In the genomic region with DNA sequence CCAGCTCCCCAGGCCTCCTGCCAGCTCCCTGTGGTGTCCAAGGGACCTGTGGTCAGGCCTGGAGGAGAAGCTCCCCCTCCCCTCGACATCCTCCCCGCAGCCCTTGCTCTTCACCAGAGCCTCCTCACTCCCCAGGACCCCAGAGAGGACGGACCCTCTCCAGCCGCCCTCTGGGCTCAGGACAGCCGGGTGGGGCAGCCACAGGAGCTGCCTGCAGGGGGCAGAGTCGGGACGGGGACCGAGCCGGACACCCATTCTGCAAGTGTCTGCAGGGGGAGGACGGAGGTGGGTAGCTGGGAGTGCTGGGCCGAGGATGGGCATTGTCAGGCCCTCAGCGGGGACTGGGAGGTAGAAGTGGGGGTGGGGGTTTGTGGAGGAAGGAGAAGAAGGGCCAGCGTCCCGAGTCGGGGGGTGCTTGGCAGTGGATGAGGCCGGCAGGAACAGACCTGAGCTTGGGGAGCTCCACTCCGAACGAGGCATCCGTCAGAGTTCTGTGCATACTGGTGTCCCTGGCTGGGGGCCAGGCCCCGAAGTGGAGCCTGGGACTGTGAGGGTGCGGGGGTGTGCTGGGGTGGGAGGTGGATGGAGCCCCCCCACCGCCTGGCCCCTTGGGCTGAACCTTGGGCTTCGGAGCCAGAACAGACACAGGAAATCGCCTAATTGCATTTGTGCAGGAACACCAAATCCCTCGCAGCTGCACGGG, we compare ENCODE assay signal across 6 cellular contexts. TPM values are rescaled to one million over a fixed set of nuclear protein-coding genes. Genes with fewer than 3 reads are reported as not detected.
DNase-seq lines count a peak whose midpoint lies in the region; FAIRE-seq and TF ChIP-seq lines count a peak whose summit lies in the region.

No MANE protein-coding gene starts in this region.

- BruUV-seq in endothelial cell of umbilical vein (replicated peaks; lab: Mats Ljungman, UMichigan) = no TSS peak

- intact Hi-C loops in endothelial cell of umbilical vein (cut with micrococcal nuclease) = loop anchor here (1.0 kb wide), 1 partner anchor 276 kb away; no protein-coding TSS in a partner anchor

- peaks cover 40% of the 10 kb centered on the region for H3K4me1 Mint-ChIP-seq in activated T-cell treated with anti-CD3 and anti-CD28 coated beads, Interleukin-2, amount 50 U/mL, for 24 hours (ENCODE audit: low read depth)

- 37 to 45% (median 38%) methylated on average over 19 to 26 of the region's 26 CpGs for WGBS in small intestine, 3 donors

- H3K4me3 Mint-ChIP-seq in activated T-cell treated with anti-CD3 and anti-CD28 coated beads, Interleukin-2, amount 50 U/mL, for 24 hours = no peak overlapping the region

- FAIRE-seq in endothelial cell of umbilical vein (lab: Jason Lieb, UNC) = no peak
- no peak for FAIRE-seq in small intestine (lab: Jason Lieb, UNC)

- H3K27ac ChIP-seq in endothelial cell of umbilical vein (ENCODE audit: insufficient read depth, low read depth, low read length) = no peak overlapping the region
- peak overlapping the region in 1 of 2 donors; percentile 37 for H3K27ac ChIP-seq in small intestine (ENCODE audit: low read depth in 1 of 2, low read length in 1 of 2)

- no peak for TF ChIP-seq POLR2A in endothelial cell of umbilical vein (IDR thresholded peaks at IDR 0.05; ENCODE audit: low read depth, low read length)

- H3K9ac ChIP-seq in endothelial cell of umbilical vein (replicated peaks; ENCODE audit: extremely low read depth, insufficient read depth, low read length) = no peak overlapping the region

- TF ChIP-seq CTCF in endothelial cell of umbilical vein (IDR thresholded peaks at IDR 0.05; ENCODE audit: extremely low read depth in 1 of 2, insufficient read depth in 1 of 2, low read depth in 1 of 2, low read length in 2 of 2) = peak; percentile 61 to 76

- no peaks in the 10 kb centered on the region for H3K9me1 ChIP-seq in endothelial cell of umbilical vein (replicated peaks; ENCODE audit: control insufficient read depth, extremely low read depth, insufficient read depth, low read length)

- dilution Hi-C loops in endothelial cell of umbilical vein (cut with MboI; ENCODE audit: extremely low pct_ligation_motif_present, low sequenced_read_pairs) = no loop called here

- H3K9me3 ChIP-seq in endothelial cell of umbilical vein (replicated peaks; ENCODE audit: control insufficient read depth, insufficient read depth, low read length) (no peaks in the 10 kb centered on the region), small intestine (ENCODE audit: control insufficient read depth, low read depth) (no peaks in the 10 kb centered on the region)

- POLR2A ChIA-PET in endothelial cell of umbilical vein (lab: Charles Lee) = no interaction called here

- no peaks in the 10 kb centered on the region for H3K9me3 Mint-ChIP-seq in activated T-cell treated with anti-CD3 and anti-CD28 coated beads, Interleukin-2, amount 50 U/mL, for 24 hours

- peak; percentile 52 for DNase-seq in activated T-cell treated with anti-CD3 and anti-CD28 coated beads, Interleukin-2, amount 50 U/mL, for 24 hours
- DNase-seq in activated T-cell treated with anti-CD3 and anti-CD28 coated beads for 4 hours (no peak), endothelial cell of umbilical vein (ENCODE audit: low read depth, low spot score) (no peak), small intestine (peak; percentile 20), NCI-H2196 treated with DMSO at 0.1 percent for 48 hours (lab: John Stamatoyannopoulos, UW; ENCODE audit: unreplicated experiment) (no peak), globus pallidus (ENCODE audit: low spot score) (no peak)

- no peaks in the 10 kb centered on the region for H3K27me3 Mint-ChIP-seq in activated T-cell treated with anti-CD3 and anti-CD28 coated beads, Interleukin-2, amount 50 U/mL, for 24 hours

- CTCF ChIA-PET in endothelial cell of umbilical vein (lab: Charles Lee) = interaction anchor here (0.5 to 4.9 kb wide), 20 partner anchors 9 to 280 kb away, joined by 3 to 53 read pairs (median 4); partner anchors contain the start of gene SYT8

- no peak overlapping the region for H3K4me2 ChIP-seq in endothelial cell of umbilical vein (ENCODE audit: insufficient read depth, low read length)

- no peak overlapping the region for H3K27ac Mint-ChIP-seq in activated T-cell treated with anti-CD3 and anti-CD28 coated beads, Interleukin-2, amount 50 U/mL, for 24 hours

- H3K36me3 ChIP-seq in endothelial cell of umbilical vein (ENCODE audit: control insufficient read depth in 2 of 2, extremely low read depth in 1 of 2, insufficient read depth in 2 of 2, low read length in 2 of 2) (no peaks in the 10 kb centered on the region), small intestine (ENCODE audit: control insufficient read depth in 2 of 2, insufficient read depth in 2 of 2, low read length in 2 of 2) (no peaks in the 10 kb centered on the region)

- H3K79me2 ChIP-seq in endothelial cell of umbilical vein (ENCODE audit: control insufficient read depth, insufficient read depth, low read length) = no peaks in the 10 kb centered on the region

- no peak overlapping the region for H2AFZ ChIP-seq in endothelial cell of umbilical vein (ENCODE audit: low read depth, low read length)

- no peak overlapping the region for H3K4me3 ChIP-seq in endothelial cell of umbilical vein (replicated peaks in 1 of 3; ENCODE audit: insufficient read depth in 1 of 3, low read depth in 1 of 3, low read length in 3 of 3)
- no peak overlapping the region for H3K4me3 ChIP-seq in small intestine (ENCODE audit: low read depth in 1 of 2, low read length in 2 of 2)

- H3K4me1 ChIP-seq in endothelial cell of umbilical vein (ENCODE audit: control insufficient read depth, extremely low read depth, insufficient read depth, low read length) (no peaks in the 10 kb centered on the region), small intestine (ENCODE audit: control insufficient read depth in 2 of 2, insufficient read depth in 1 of 2, low read depth in 1 of 2, low read length in 1 of 2) (no peaks in the 10 kb centered on the region)

- no peaks in the 10 kb centered on the region for H3K27me3 ChIP-seq in endothelial cell of umbilical vein (ENCODE audit: control insufficient read depth in 2 of 2, insufficient read depth in 2 of 2, low read length in 2 of 2)
- H3K27me3 ChIP-seq in small intestine (ENCODE audit: control insufficient read depth in 2 of 2, insufficient read depth in 2 of 2, low read length in 2 of 2) = no peaks in the 10 kb centered on the region

- H4K20me1 ChIP-seq in endothelial cell of umbilical vein (replicated peaks; ENCODE audit: control insufficient read depth, extremely low read depth, insufficient read depth, low read length) = no peaks in the 10 kb centered on the region

- H3K36me3 Mint-ChIP-seq in activated T-cell treated with anti-CD3 and anti-CD28 coated beads, Interleukin-2, amount 50 U/mL, for 24 hours (ENCODE audit: low read depth) = peaks cover 5% of the 10 kb centered on the region

RNA-seq across cellular contexts. Expression of gene PRR33, which starts 15.2 kb away (rescaled TPM):
- not detected in 2 replicates for total RNA-seq in endothelial cell of umbilical vein
- polyA plus RNA-seq in endothelial cell of umbilical vein = not detected in 2 replicates
- not detected in 2 replicates for polyA plus RNA-seq in endothelial cell of umbilical vein (2011; cell fraction: cytosol; rRNA removed)
- not detected in 2 replicates for polyA plus RNA-seq in endothelial cell of umbilical vein (2011; cell fraction: nucleus; rRNA removed)
- polyA plus RNA-seq in endothelial cell of umbilical vein (2012) = not detected in 2 replicates
- not detected in 2 replicates for polyA minus RNA-seq in endothelial cell of umbilical vein
- not detected for polyA minus RNA-seq in endothelial cell of umbilical vein (2011; cell fraction: cytosol; rRNA and poly(A)+ RNA removed)
- polyA minus RNA-seq in endothelial cell of umbilical vein (2011; cell fraction: nucleus; rRNA and poly(A)+ RNA removed) = not detected in 2 replicates
- polyA plus RNA-seq in small intestine = under 1 TPM in 1 of 3 donors, not detected in 2; 0.01 TPM

RNA-seq across cellular contexts. Expression of gene LSP1, which starts 23.6 kb away (rescaled TPM):
- not detected in 2 replicates for total RNA-seq in endothelial cell of umbilical vein
- not detected in 2 replicates for polyA plus RNA-seq in endothelial cell of umbilical vein
- polyA plus RNA-seq in endothelial cell of umbilical vein (2011; cell fraction: cytosol; rRNA removed) = 0.05 TPM in 1 of 2 replicates, not detected in the other
- 0.13 TPM in 1 of 2 replicates, not detected in the other for polyA plus RNA-seq in endothelial cell of umbilical vein (2011; cell fraction: nucleus; rRNA removed)
- not detected in 2 replicates for polyA plus RNA-seq in endothelial cell of umbilical vein (2012)
- not detected in 2 replicates for polyA minus RNA-seq in endothelial cell of umbilical vein
- not detected for polyA minus RNA-seq in endothelial cell of umbilical vein (2011; cell fraction: cytosol; rRNA and poly(A)+ RNA removed)
- not detected in 2 replicates for polyA minus RNA-seq in endothelial cell of umbilical vein (2011; cell fraction: nucleus; rRNA and poly(A)+ RNA removed)
- 10 to 100 TPM in 2 of 3 donors, 1 to 10 TPM in 1; 4.5 to 45.1 (median 27.1) TPM for polyA plus RNA-seq in small intestine

RNA-seq across cellular contexts. Expression of gene TNNI2, which starts 37.7 kb away (rescaled TPM):
- total RNA-seq in endothelial cell of umbilical vein = not detected in 2 replicates
- polyA plus RNA-seq in endothelial cell of umbilical vein (not detected in 2 replicates), small intestine (1 to 10 TPM in 2 of 3 donors, under 1 TPM in 1; 0.49 to 8.6 (median 7.8) TPM)
- not detected in 2 replicates for polyA plus RNA-seq in endothelial cell of umbilical vein (2011; cell fraction: cytosol; rRNA removed)
- polyA plus RNA-seq in endothelial cell of umbilical vein (2011; cell fraction: nucleus; rRNA removed) = not detected in 2 replicates
- not detected in 2 replicates for polyA plus RNA-seq in endothelial cell of umbilical vein (2012)
- not detected in 2 replicates for polyA minus RNA-seq in endothelial cell of umbilical vein
- not detected for polyA minus RNA-seq in endothelial cell of umbilical vein (2011; cell fraction: cytosol; rRNA and poly(A)+ RNA removed)
- polyA minus RNA-seq in endothelial cell of umbilical vein (2011; cell fraction: nucleus; rRNA and poly(A)+ RNA removed) = not detected in 2 replicates

RNA-seq across cellular contexts. Expression of gene SYT8, which starts 41.7 kb away (rescaled TPM):
- not detected in 2 replicates for total RNA-seq in endothelial cell of umbilical vein
- not detected in 2 replicates for polyA plus RNA-seq in endothelial cell of umbilical vein
- not detected in 2 replicates for polyA plus RNA-seq in endothelial cell of umbilical vein (2011; cell fraction: cytosol; rRNA removed)
- not detected in 2 replicates for polyA plus RNA-seq in endothelial cell of umbilical vein (2011; cell fraction: nucleus; rRNA removed)
- polyA plus RNA-seq in endothelial cell of umbilical vein (2012) = not detected in 2 replicates
- not detected in 2 replicates for polyA minus RNA-seq in endothelial cell of umbilical vein
- polyA minus RNA-seq in endothelial cell of umbilical vein (2011; cell fraction: cytosol; rRNA and poly(A)+ RNA removed) = not detected
- not detected in 2 replicates for polyA minus RNA-seq in endothelial cell of umbilical vein (2011; cell fraction: nucleus; rRNA and poly(A)+ RNA removed)
- polyA plus RNA-seq in small intestine = 10 to 100 TPM in 2 of 3 donors, 1 to 10 TPM in 1; 3.2 to 46.5 (median 45.1) TPM

RNA-seq across cellular contexts. Expression of gene TNNT3, which starts 43.0 kb away (rescaled TPM):
- not detected in 2 replicates for total RNA-seq in endothelial cell of umbilical vein
- polyA plus RNA-seq in endothelial cell of umbilical vein (not detected in 2 replicates), small intestine (1 to 10 TPM in 2 of 3 donors, under 1 TPM in 1; 0.66 to 7.2 (median 1.6) TPM)
- not detected in 2 replicates for polyA plus RNA-seq in endothelial cell of umbilical vein (2011; cell fraction: cytosol; rRNA removed)
- polyA plus RNA-seq in endothelial cell of umbilical vein (2011; cell fraction: nucleus; rRNA removed) = not detected in 2 replicates
- polyA plus RNA-seq in endothelial cell of umbilical vein (2012) = not detected in 2 replicates
- not detected in 2 replicates for polyA minus RNA-seq in endothelial cell of umbilical vein
- not detected for polyA minus RNA-seq in endothelial cell of umbilical vein (2011; cell fraction: cytosol; rRNA and poly(A)+ RNA removed)
- polyA minus RNA-seq in endothelial cell of umbilical vein (2011; cell fraction: nucleus; rRNA and poly(A)+ RNA removed) = not detected in 2 replicates

Comparison
In these comparisons a context has a peak if more than half of its experiments do, and no peak if none do; other contexts are left out.
1. DNase-seq: peak in activated T-cell treated with anti-CD3 and anti-CD28 coated beads, Interleukin-2, amount 50 U/mL, for 24 hours (single experiment) and small intestine (single experiment); none in activated T-cell treated with anti-CD3 and anti-CD28 coated beads for 4 hours (single experiment), endothelial cell of umbilical vein (single experiment), NCI-H2196 treated with DMSO at 0.1 percent for 48 hours (single experiment) and globus pallidus (single experiment).